In the genomic region with DNA sequence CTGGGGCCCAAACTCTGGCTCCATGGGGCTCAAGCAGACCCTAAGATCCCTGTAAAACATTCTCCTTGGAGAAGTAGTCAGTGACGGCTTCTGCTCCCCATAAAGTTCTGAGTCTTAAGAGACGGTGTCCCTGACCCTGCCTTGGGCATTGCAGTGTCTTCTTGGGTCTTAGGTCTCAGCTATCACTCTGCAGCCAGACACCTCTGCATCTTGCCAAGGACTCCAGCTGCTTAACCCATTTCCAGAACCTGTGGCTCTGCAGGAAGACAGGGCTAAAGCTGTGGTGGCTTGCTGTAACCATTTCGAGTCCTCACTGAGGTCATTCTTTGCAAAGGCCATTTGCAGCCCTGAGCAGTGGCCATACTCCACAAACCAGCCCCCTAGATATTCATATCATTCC, we compare ENCODE assay signal across 19 cellular contexts.
DNase-seq lines count a peak whose midpoint lies in the region; ATAC-seq and TF ChIP-seq lines count a peak whose summit lies in the region.
"Had no signal": no experiment of that assay in that cellular context is flagged by ENCODE, and none has a peak within 500 bp of the region (broad histone marks: within the 10 kb centered on the region; RNA-seq: fewer than 3 reads in every experiment).

No MANE protein-coding gene starts in this region.

- WGBS in neuronal stem cell (ENCODE audit: extremely low coverage in 2 of 2, insufficient read length in 2 of 2, insufficient replicate concordance in 1 of 2), 2 donors: no CpG with 5 or more reads among the region's 3 CpGs
- 78 to 95% methylated on average over 2 to 3 of the region's 3 CpGs for WGBS in thyroid gland, 2 donors

- no peak overlapping the region for H2AK5ac ChIP-seq in neuronal stem cell (ENCODE audit: low read depth, low read length)

- intact Hi-C loops in Panc1 (cut with micrococcal nuclease; ENCODE audit: unreplicated experiment) (no loop called here), thyroid gland (cut with DNase I) (no loop called here)

- H3K4me3 ChIP-seq in BLaER1 treated with 17β-estradiol and CSF1 and Interleukin-3, amounts not matched to agents 10 nM and 100 nM: no peak overlapping the region
- H3K4me3 ChIP-seq in Panc1 (ENCODE audit: low read depth in 2 of 2, low read length in 2 of 2): no peak overlapping the region
- H3K4me3 ChIP-seq in neuronal stem cell (ENCODE audit: low read length in 2 of 2): no peak overlapping the region
- no peak overlapping the region for H3K4me3 ChIP-seq in thyroid gland (replicated peaks in 1 of 3)
- H3K4me3 ChIP-seq: A549, GM23248 had no signal

- no peak overlapping the region; a peak in 1 of 22 replicates for H3K27ac ChIP-seq in BLaER1 treated with 17β-estradiol and CSF1 and Interleukin-3, amounts not matched to agents 10 nM and 100 nM
- H3K27ac ChIP-seq in Panc1 (ENCODE audit: low read length) (no peak overlapping the region), neuronal stem cell (replicated peaks; ENCODE audit: low read length) (no peak overlapping the region), thyroid gland (peak overlapping the region in 2 of 3 donors; percentile 32 to 44)
- H3K27ac ChIP-seq: A549, GM23248 had no signal

- H3K23ac ChIP-seq in neuronal stem cell (ENCODE audit: low read depth, low read length, poor library complexity): no peak overlapping the region

- TF ChIP-seq CTCF in Panc1 (IDR thresholded peaks at IDR 0.05): no peak
- TF ChIP-seq CTCF in thyroid gland (IDR thresholded peaks at IDR 0.05): no peak

- no peak overlapping the region for H2AFZ ChIP-seq in neuronal stem cell (ENCODE audit: low read length)
- H2AFZ ChIP-seq: GM23248 had no signal

- no peak for TF ChIP-seq POLR2A in thyroid gland (IDR thresholded peaks at IDR 0.05)

- peak overlapping the region; percentile 34 for H3K18ac ChIP-seq in neuronal stem cell (ENCODE audit: low read length)

- H3K9ac ChIP-seq in BLaER1 treated with 17β-estradiol and CSF1 and Interleukin-3, amounts not matched to agents 10 nM and 100 nM: no peak overlapping the region
- H3K9ac ChIP-seq in neuronal stem cell (ENCODE audit: low read depth, low read length, poor library complexity): no peak overlapping the region
- H3K9ac ChIP-seq: GM23248 had no signal

- H2BK15ac ChIP-seq in neuronal stem cell (ENCODE audit: low read length): no peak overlapping the region

- in situ Hi-C loops in Panc1 (cut with HindIII; ENCODE audit: low pct_unique_long_range_greater_than_20kb, low sequenced_read_pairs): no loop called here

- no peak overlapping the region for H3K4ac ChIP-seq in neuronal stem cell (ENCODE audit: low read length)

- H3K79me1 ChIP-seq in neuronal stem cell (ENCODE audit: low read depth, low read length): no peaks in the 10 kb centered on the region

- no peak overlapping the region for H4K91ac ChIP-seq in neuronal stem cell (ENCODE audit: low read depth, low read length, poor library complexity)

- no peak overlapping the region for H4K8ac ChIP-seq in neuronal stem cell (ENCODE audit: low read depth, low read length)

- CTCF ChIA-PET in Panc1 (lab: Charles Lee): no interaction called here

- peaks cover 24 to 48% (median 34%) of the 10 kb centered on the region in 10 experiments for H3K4me1 ChIP-seq in BLaER1 treated with 17β-estradiol and CSF1 and Interleukin-3, amounts not matched to agents 10 nM and 100 nM
- no peaks in the 10 kb centered on the region for H3K4me1 ChIP-seq in Panc1 (ENCODE audit: control insufficient read depth, insufficient read depth, low read length)
- no peaks in the 10 kb centered on the region for H3K4me1 ChIP-seq in neuronal stem cell (ENCODE audit: control insufficient read depth in 2 of 2, insufficient read depth in 1 of 2, low read depth in 1 of 2, low read length in 2 of 2)
- H3K4me1 ChIP-seq in thyroid gland: peaks cover 41 to 49% of the 10 kb centered on the region in 2 donors
- H3K4me1 ChIP-seq: A549 had no signal

- H3K4me2 ChIP-seq in BLaER1 treated with 17β-estradiol and CSF1 and Interleukin-3, amounts not matched to agents 10 nM and 100 nM: peak overlapping the region in 8 of 11 experiments; percentile 15 to 85 (median 50); a peak in 15 of 22 replicates
- H3K4me2 ChIP-seq in neuronal stem cell (ENCODE audit: insufficient read depth, low read length, poor library complexity, severe bottlenecking): no peak overlapping the region
- H3K4me2 ChIP-seq: A549 had no signal

- H4K20me1 ChIP-seq in BLaER1 treated with 17β-estradiol and CSF1 and Interleukin-3, amounts not matched to agents 10 nM and 100 nM: no peaks in the 10 kb centered on the region

- DNase-seq in Panc1 (ENCODE audit: low read depth, low spot score) (no peak), neuronal stem cell (ENCODE audit: low spot score) (no peak), thyroid gland (no peak), OCI-M1 (lab: John Stamatoyannopoulos, UW) (no peak), SIG-M5 (lab: John Stamatoyannopoulos, UW) (no peak)
- DNase-seq: 8988T; ACHN; AML-193; Caco-2; CD4-positive, CD25-positive, alpha-beta regulatory T cell; CD8-positive, alpha-beta T cell; DMS153; DND-41; GM23248; H7; HCEC 1CT had no signal

- ATAC-seq in Panc1 (0 out of 2 replicates have a peak, but pooled peaks have one; percentile 50), HG02759 (IDR thresholded peaks at IDR 0.05; ENCODE audit: unreplicated experiment) (no peak)
- ATAC-seq: A549; CD8-positive, alpha-beta T cell had no signal

- no peak overlapping the region for H2BK12ac ChIP-seq in neuronal stem cell (ENCODE audit: low read length)

- POLR2A ChIA-PET in Panc1 (lab: Charles Lee): no interaction called here

- BruUV-seq in Panc1 (replicated peaks; lab: Mats Ljungman, UMichigan): no TSS peak

- no peaks in the 10 kb centered on the region for H3K27me3 ChIP-seq in BLaER1 treated with 17β-estradiol and CSF1 and Interleukin-3, amounts not matched to agents 10 nM and 100 nM
- H3K27me3 ChIP-seq in Panc1 (ENCODE audit: control insufficient read depth, insufficient read depth, low read length) (peaks cover 17% of the 10 kb centered on the region), neuronal stem cell (ENCODE audit: control insufficient read depth in 3 of 3, insufficient read depth in 3 of 3, low read depth in 1 of 3, low read length in 3 of 3) (peaks cover 0 to 13% (median 0%) of the 10 kb centered on the region in 3 experiments), thyroid gland (no peaks in the 10 kb centered on the region)

- H3K9me3 ChIP-seq in BLaER1 treated with 17β-estradiol and CSF1 and Interleukin-3, amounts not matched to agents 10 nM and 100 nM (replicated peaks in 1 of 11): no peaks in the 10 kb centered on the region
- H3K9me3 ChIP-seq in Panc1 (ENCODE audit: control insufficient read depth, insufficient read depth, low read depth, low read length) (no peaks in the 10 kb centered on the region), neuronal stem cell (replicated peaks in 1 of 2; ENCODE audit: control insufficient read depth in 2 of 2, insufficient read depth in 1 of 2, low read depth in 1 of 2, low read length in 2 of 2) (no peaks in the 10 kb centered on the region), thyroid gland (no peaks in the 10 kb centered on the region)
- H3K9me3 ChIP-seq: A549, Caco-2 had no signal

- H3K14ac ChIP-seq in neuronal stem cell (ENCODE audit: low read length): no peak overlapping the region

- H2BK5ac ChIP-seq in neuronal stem cell (ENCODE audit: low read length): no peak overlapping the region

- H3K36me3 ChIP-seq in BLaER1 treated with 17β-estradiol and CSF1 and Interleukin-3, amounts not matched to agents 10 nM and 100 nM: no peaks in the 10 kb centered on the region
- H3K36me3 ChIP-seq in Panc1 (ENCODE audit: control insufficient read depth, insufficient read depth, low read length): no peaks in the 10 kb centered on the region
- no peaks in the 10 kb centered on the region for H3K36me3 ChIP-seq in neuronal stem cell (replicated peaks in 1 of 2; ENCODE audit: control insufficient read depth in 2 of 2, insufficient read depth in 2 of 2, low read length in 2 of 2)
- H3K36me3 ChIP-seq in thyroid gland: no peaks in the 10 kb centered on the region

- H2BK120ac ChIP-seq in neuronal stem cell (ENCODE audit: low read depth, low read length): no peak overlapping the region

Comparison
In these comparisons a context has a peak if more than half of its experiments do, and no peak if none do; other contexts are left out.
1. H3K27ac ChIP-seq: peak in thyroid gland (2 of 3); none in BLaER1 treated with 17β-estradiol and CSF1 and Interleukin-3, amounts not matched to agents 10 nM and 100 nM (0 of 11), Panc1 (single experiment) and neuronal stem cell (single experiment).